ENCODE assay signal across 11 cellular contexts in the genomic region with DNA sequence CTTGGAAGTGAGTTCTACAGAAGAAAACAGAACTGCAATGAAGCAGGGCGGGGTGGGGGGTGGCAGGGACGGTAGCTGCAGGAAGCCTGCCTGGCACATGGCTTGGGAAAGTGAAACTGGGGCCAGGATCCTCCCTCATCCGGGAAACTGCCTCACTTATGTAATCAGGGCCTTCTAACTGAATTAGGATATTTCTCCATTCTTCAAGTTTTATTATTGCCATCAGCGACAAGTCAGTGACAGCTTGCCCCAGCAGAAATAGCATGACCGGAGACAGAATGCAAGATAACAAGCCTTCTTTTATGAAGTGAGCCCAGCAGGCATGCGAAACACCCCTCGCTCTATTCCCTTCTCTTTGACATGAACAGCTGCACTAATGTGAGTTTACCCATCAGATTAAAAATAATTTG.
DNase-seq lines count a peak whose midpoint lies in the region; ATAC-seq and TF ChIP-seq lines count a peak whose summit lies in the region.
"Had no signal": no experiment of that assay in that cellular context is flagged by ENCODE, and none has a peak within 500 bp of the region (broad histone marks: within the 10 kb centered on the region; RNA-seq: fewer than 3 reads in every experiment).

No MANE protein-coding gene starts in this region.

- peak; percentile 5 for DNase-seq in activated CD8-positive, alpha-beta T cell treated with anti-CD3 and anti-CD28 coated beads for 36 hours
- DNase-seq in activated CD8-positive, alpha-beta T cell treated with anti-CD3 and anti-CD28 coated beads, Interleukin-2, amount 10 ng/mL, durations not matched to agents 7 days and 5 days, result no peak
- DNase-seq in colonic mucosa (peak; percentile 51), lower lobe of right lung (peak; percentile 77), uterus (peak; percentile 38 to 48), NCI-H1417 treated with DMSO at 0.1 percent for 48 hours (lab: John Stamatoyannopoulos, UW) (no peak)
- no peak for DNase-seq in effector memory CD4-positive, alpha-beta T cell
- DNase-seq: activated CD4-positive, alpha-beta T cell treated with anti-CD3 and anti-CD28 coated beads, Interleukin-2, amount 50 U/mL, for 4 hours; stimulated activated naive B cell treated with anti-CD40 and anti-IgM and Interleukin-4, amounts not matched to agents 10 μg/mL and 1 μg/mL and 100 μg/mL, for 72 hours had no signal

- H3K4me1 ChIP-seq in colonic mucosa, result no peaks in the 10 kb centered on the region
- H3K4me1 ChIP-seq in lower lobe of right lung, result peaks cover 10% of the 10 kb centered on the region
- no peaks in the 10 kb centered on the region for H3K4me1 ChIP-seq in uterus
- no peaks in the 10 kb centered on the region for H3K4me1 ChIP-seq in effector memory CD4-positive, alpha-beta T cell (ENCODE audit: control insufficient read depth, insufficient read depth, low read length, poor library complexity, severe bottlenecking)

- POLR2A ChIA-PET in activated CD8-positive, alpha-beta T cell treated with anti-CD3 and anti-CD28 coated beads for 36 hours (lab: Charles Lee), result no interaction called here
- POLR2A ChIA-PET in activated CD8-positive, alpha-beta T cell treated with anti-CD3 and anti-CD28 coated beads, Interleukin-2, amount 10 ng/mL, durations not matched to agents 7 days and 5 days (lab: Charles Lee), result no interaction called here

- no peak for TF ChIP-seq POLR2A in uterus (IDR thresholded peaks at IDR 0.05)

- no peaks in the 10 kb centered on the region for H3K27me3 ChIP-seq in colonic mucosa
- no peaks in the 10 kb centered on the region for H3K27me3 ChIP-seq in lower lobe of right lung (ENCODE audit: low read depth)
- no peaks in the 10 kb centered on the region for H3K27me3 ChIP-seq in uterus
- no peaks in the 10 kb centered on the region for H3K27me3 ChIP-seq in effector memory CD4-positive, alpha-beta T cell (replicated peaks; ENCODE audit: control insufficient read depth, insufficient read depth, low read length, poor library complexity, severe bottlenecking)

- peaks cover 7% of the 10 kb centered on the region for H3K4me1 Mint-ChIP-seq in activated CD8-positive, alpha-beta T cell treated with anti-CD3 and anti-CD28 coated beads for 36 hours (ENCODE audit: low read depth)
- peaks cover 7% of the 10 kb centered on the region for H3K4me1 Mint-ChIP-seq in activated CD8-positive, alpha-beta T cell treated with anti-CD3 and anti-CD28 coated beads, Interleukin-2, amount 10 ng/mL, durations not matched to agents 7 days and 5 days (ENCODE audit: low read depth)
- H3K4me1 Mint-ChIP-seq: B cell had no signal

- no peak for TF ChIP-seq CTCF in activated CD8-positive, alpha-beta T cell treated with anti-CD3 and anti-CD28 coated beads for 36 hours (IDR thresholded peaks at IDR 0.05)
- no peak for TF ChIP-seq CTCF in colonic mucosa (IDR thresholded peaks at IDR 0.05)
- TF ChIP-seq CTCF in lower lobe of right lung (IDR thresholded peaks at IDR 0.05), result no peak
- TF ChIP-seq CTCF in uterus (IDR thresholded peaks at IDR 0.05), result no peak

- H3K27ac ChIP-seq in colonic mucosa, result no peak overlapping the region
- peak overlapping the region; percentile 53 for H3K27ac ChIP-seq in lower lobe of right lung
- peak overlapping the region in 1 of 2 donors; percentile 20 for H3K27ac ChIP-seq in uterus
- no peak overlapping the region for H3K27ac ChIP-seq in effector memory CD4-positive, alpha-beta T cell (ENCODE audit: insufficient read depth, low read length, poor library complexity, severe bottlenecking)

- H3K4me3 Mint-ChIP-seq in activated CD8-positive, alpha-beta T cell treated with anti-CD3 and anti-CD28 coated beads for 36 hours, result no peak overlapping the region
- H3K4me3 Mint-ChIP-seq in activated CD8-positive, alpha-beta T cell treated with anti-CD3 and anti-CD28 coated beads, Interleukin-2, amount 10 ng/mL, durations not matched to agents 7 days and 5 days, result no peak overlapping the region
- H3K4me3 Mint-ChIP-seq: B cell; stimulated activated naive B cell treated with anti-CD40 and anti-IgM and Interleukin-4, amounts not matched to agents 10 μg/mL and 1 μg/mL and 100 μg/mL, for 72 hours had no signal

- intact Hi-C loops in activated CD8-positive, alpha-beta T cell treated with anti-CD3 and anti-CD28 coated beads for 36 hours (cut with micrococcal nuclease), result no loop called here
- intact Hi-C loops in colonic mucosa (cut with DNase I) (no loop called here), lower lobe of right lung (cut with DNase I) (no loop called here), uterus (cut with DNase I; ENCODE audit: low total_unique reads) (no loop called here)

- CTCF ChIA-PET in activated CD8-positive, alpha-beta T cell treated with anti-CD3 and anti-CD28 coated beads for 36 hours (lab: Charles Lee), result interaction anchor here (1.0 to 1.3 kb wide), 3 partner anchors 15 to 264 kb away, joined by 3 to 4 read pairs (median 3); no protein-coding TSS in a partner anchor
- CTCF ChIA-PET in activated CD8-positive, alpha-beta T cell treated with anti-CD3 and anti-CD28 coated beads, Interleukin-2, amount 10 ng/mL, durations not matched to agents 7 days and 5 days (lab: Charles Lee), result interaction anchor here (1.0 to 2.5 kb wide), 2 partner anchors 18 to 373 kb away, joined by 3 to 6 read pairs; no protein-coding TSS in a partner anchor

- no peak overlapping the region for H3K27ac Mint-ChIP-seq in activated CD8-positive, alpha-beta T cell treated with anti-CD3 and anti-CD28 coated beads for 36 hours
- H3K27ac Mint-ChIP-seq in activated CD8-positive, alpha-beta T cell treated with anti-CD3 and anti-CD28 coated beads, Interleukin-2, amount 10 ng/mL, durations not matched to agents 7 days and 5 days, result no peak overlapping the region
- H3K27ac Mint-ChIP-seq: B cell; stimulated activated naive B cell treated with anti-CD40 and anti-IgM and Interleukin-4, amounts not matched to agents 10 μg/mL and 1 μg/mL and 100 μg/mL, for 72 hours had no signal

- H3K4me3 ChIP-seq in colonic mucosa (no peak overlapping the region), lower lobe of right lung (no peak overlapping the region), uterus (no peak overlapping the region)
- H3K4me3 ChIP-seq in effector memory CD4-positive, alpha-beta T cell (ENCODE audit: insufficient read depth, low read depth, low read length, poor library complexity, severe bottlenecking), result no peak overlapping the region

- no peaks in the 10 kb centered on the region for H3K9me3 Mint-ChIP-seq in activated CD8-positive, alpha-beta T cell treated with anti-CD3 and anti-CD28 coated beads for 36 hours
- no peaks in the 10 kb centered on the region for H3K9me3 Mint-ChIP-seq in activated CD8-positive, alpha-beta T cell treated with anti-CD3 and anti-CD28 coated beads, Interleukin-2, amount 10 ng/mL, durations not matched to agents 7 days and 5 days (ENCODE audit: insufficient read depth)

- H3K9ac ChIP-seq in colonic mucosa (ENCODE audit: low read depth in 2 of 2, low read length in 2 of 2), result no peak overlapping the region

- H3K27me3 Mint-ChIP-seq in activated CD8-positive, alpha-beta T cell treated with anti-CD3 and anti-CD28 coated beads for 36 hours, result peaks cover 1% of the 10 kb centered on the region
- no peaks in the 10 kb centered on the region for H3K27me3 Mint-ChIP-seq in activated CD8-positive, alpha-beta T cell treated with anti-CD3 and anti-CD28 coated beads, Interleukin-2, amount 10 ng/mL, durations not matched to agents 7 days and 5 days (ENCODE audit: low read depth)

- H3K36me3 ChIP-seq in colonic mucosa (no peaks in the 10 kb centered on the region), lower lobe of right lung (no peaks in the 10 kb centered on the region), uterus (no peaks in the 10 kb centered on the region)
- no peaks in the 10 kb centered on the region for H3K36me3 ChIP-seq in effector memory CD4-positive, alpha-beta T cell (ENCODE audit: control insufficient read depth, insufficient read depth, low read length)

- H3K9me3 ChIP-seq in colonic mucosa (no peaks in the 10 kb centered on the region), lower lobe of right lung (no peaks in the 10 kb centered on the region), uterus (no peaks in the 10 kb centered on the region)
- no peaks in the 10 kb centered on the region for H3K9me3 ChIP-seq in effector memory CD4-positive, alpha-beta T cell (ENCODE audit: control insufficient read depth, low read length)

- ATAC-seq in activated CD8-positive, alpha-beta T cell treated with anti-CD3 and anti-CD28 coated beads for 36 hours, result no peak
- ATAC-seq in activated CD8-positive, alpha-beta T cell treated with anti-CD3 and anti-CD28 coated beads, Interleukin-2, amount 10 ng/mL, durations not matched to agents 7 days and 5 days, result no peak
- ATAC-seq in lower lobe of right lung, result peak; percentile 79 to 82
- ATAC-seq in HG03354 (IDR thresholded peaks at IDR 0.05; ENCODE audit: poor library complexity, severe bottlenecking, unreplicated experiment), result no peak
- ATAC-seq: stimulated activated naive B cell treated with anti-CD40 and anti-IgM and Interleukin-4, amounts not matched to agents 10 μg/mL and 1 μg/mL and 100 μg/mL, for 72 hours had no signal

- H3K36me3 Mint-ChIP-seq in activated CD8-positive, alpha-beta T cell treated with anti-CD3 and anti-CD28 coated beads for 36 hours (ENCODE audit: low read depth), result no peaks in the 10 kb centered on the region
- H3K36me3 Mint-ChIP-seq in activated CD8-positive, alpha-beta T cell treated with anti-CD3 and anti-CD28 coated beads, Interleukin-2, amount 10 ng/mL, durations not matched to agents 7 days and 5 days (ENCODE audit: low read depth), result no peaks in the 10 kb centered on the region
- H3K36me3 Mint-ChIP-seq: stimulated activated naive B cell treated with anti-CD40 and anti-IgM and Interleukin-4, amounts not matched to agents 10 μg/mL and 1 μg/mL and 100 μg/mL, for 72 hours had no signal

Comparison
In these comparisons a context has a peak if more than half of its experiments do, and no peak if none do; other contexts are left out.
1. DNase-seq: peak in activated CD8-positive, alpha-beta T cell treated with anti-CD3 and anti-CD28 coated beads for 36 hours (single experiment), colonic mucosa (single experiment), lower lobe of right lung (single experiment) and uterus (2 of 2); none in activated CD8-positive, alpha-beta T cell treated with anti-CD3 and anti-CD28 coated beads, Interleukin-2, amount 10 ng/mL, durations not matched to agents 7 days and 5 days (single experiment), effector memory CD4-positive, alpha-beta T cell (0 of 3) and NCI-H1417 treated with DMSO at 0.1 percent for 48 hours (single experiment).
2. ATAC-seq: peak in lower lobe of right lung (2 of 2); none in activated CD8-positive, alpha-beta T cell treated with anti-CD3 and anti-CD28 coated beads for 36 hours (single experiment), activated CD8-positive, alpha-beta T cell treated with anti-CD3 and anti-CD28 coated beads, Interleukin-2, amount 10 ng/mL, durations not matched to agents 7 days and 5 days (single experiment) and HG03354 (single experiment).